Comparison of ENCODE assay signal across 24 cellular contexts in the genomic region with DNA sequence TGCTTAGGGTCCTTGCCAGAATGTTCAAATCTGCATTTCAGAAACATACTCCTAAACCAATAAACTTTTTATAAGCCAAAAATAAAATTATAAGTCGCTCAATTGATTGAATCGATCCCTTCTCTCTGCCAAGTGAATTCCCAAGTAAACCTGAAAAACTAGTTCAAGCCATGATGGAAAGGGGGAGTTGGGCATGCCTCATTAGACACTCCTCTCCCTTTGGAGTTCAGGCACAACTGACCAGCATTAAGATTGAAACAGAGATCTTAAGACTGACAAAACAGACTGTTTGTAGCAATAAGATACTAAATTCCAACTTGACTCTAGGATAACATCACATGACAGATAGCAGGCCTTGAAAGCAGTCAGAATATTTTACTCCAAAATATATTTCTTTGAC.
DNase-seq lines count a peak whose midpoint lies in the region; ATAC-seq, FAIRE-seq and TF ChIP-seq lines count a peak whose summit lies in the region.
"Had no signal": no experiment of that assay in that cellular context is flagged by ENCODE, and none has a peak within 500 bp of the region (broad histone marks: within the 10 kb centered on the region; RNA-seq: fewer than 3 reads in every experiment).

No MANE protein-coding gene starts in this region.

- no peak for TF ChIP-seq CTCF in spleen (IDR thresholded peaks at IDR 0.05 in 8 of 11, conservative IDR thresholded peaks at IDR 0.05 in 3 of 11)

- peaks cover 48% of the 10 kb centered on the region for H3K4me1 Mint-ChIP-seq in stimulated activated effector memory CD8-positive, alpha-beta T cell treated with anti-CD3 and anti-CD28 coated beads, Interleukin-12 subunit alpha, Interleukin-12 subunit beta, amount 100 ng/mL, for 72 hours
- peaks cover 46% of the 10 kb centered on the region for H3K4me1 Mint-ChIP-seq in activated T-cell treated with anti-CD3 and anti-CD28 coated beads, Interleukin-2, amount 50 U/mL, for 4 hours (ENCODE audit: low read depth)

- H3K4me1 ChIP-seq in spleen, result peaks cover 1 to 26% (median 10%) of the 10 kb centered on the region in 6 donors
- H3K4me1 ChIP-seq: A549, BE2C had no signal

- no peaks in the 10 kb centered on the region for H3K36me3 Mint-ChIP-seq in stimulated activated effector memory CD8-positive, alpha-beta T cell treated with anti-CD3 and anti-CD28 coated beads, Interleukin-12 subunit alpha, Interleukin-12 subunit beta, amount 100 ng/mL, for 72 hours
- H3K36me3 Mint-ChIP-seq in activated T-cell treated with anti-CD3 and anti-CD28 coated beads, Interleukin-2, amount 50 U/mL, for 4 hours (ENCODE audit: insufficient read depth), result peaks cover 4% of the 10 kb centered on the region
- H3K36me3 Mint-ChIP-seq: CD14-positive monocyte; CD4-positive, CD25-positive, alpha-beta regulatory T cell had no signal

- no peaks in the 10 kb centered on the region for H3K36me3 ChIP-seq in spleen
- H3K36me3 ChIP-seq: BE2C, BLaER1 had no signal

- H3K9me3 Mint-ChIP-seq in stimulated activated effector memory CD8-positive, alpha-beta T cell treated with anti-CD3 and anti-CD28 coated beads, Interleukin-12 subunit alpha, Interleukin-12 subunit beta, amount 100 ng/mL, for 72 hours, result no peaks in the 10 kb centered on the region
- H3K9me3 Mint-ChIP-seq in activated T-cell treated with anti-CD3 and anti-CD28 coated beads, Interleukin-2, amount 50 U/mL, for 4 hours, result no peaks in the 10 kb centered on the region
- H3K9me3 Mint-ChIP-seq: CD8-positive, alpha-beta memory T cell had no signal

- no peaks in the 10 kb centered on the region for H3K27me3 ChIP-seq in spleen (replicated peaks in 1 of 7)
- H3K27me3 ChIP-seq: BLaER1 had no signal

- no peak overlapping the region for H3K27ac ChIP-seq in spleen
- H3K27ac ChIP-seq: 22Rv1, A549, BLaER1 had no signal

- no peak for TF ChIP-seq POLR2A in GM12892 (IDR thresholded peaks at IDR 0.05; ENCODE audit: low read depth, low read length)
- no peak for TF ChIP-seq POLR2A in spleen (IDR thresholded peaks at IDR 0.05)

- intact Hi-C loops in spleen (cut with DNase I; ENCODE audit: low total_unique reads), result no loop called here

- H3K27me3 Mint-ChIP-seq in activated T-cell treated with anti-CD3 and anti-CD28 coated beads, Interleukin-2, amount 50 U/mL, for 4 hours (ENCODE audit: low read depth), result no peaks in the 10 kb centered on the region
- H3K27me3 Mint-ChIP-seq: CD4-positive, alpha-beta memory T cell; CD4-positive, CD25-positive, alpha-beta regulatory T cell; CD8-positive, alpha-beta memory T cell had no signal

- 94 to 99% (median 95%) methylated on average over 2 of the region's 2 CpGs for WGBS in spleen, 5 donors

- peak overlapping the region; percentile 17 for H3K27ac Mint-ChIP-seq in stimulated activated effector memory CD8-positive, alpha-beta T cell treated with anti-CD3 and anti-CD28 coated beads, Interleukin-12 subunit alpha, Interleukin-12 subunit beta, amount 100 ng/mL, for 72 hours
- H3K27ac Mint-ChIP-seq: CD14-positive monocyte had no signal

- H3K4me3 Mint-ChIP-seq in stimulated activated effector memory CD8-positive, alpha-beta T cell treated with anti-CD3 and anti-CD28 coated beads, Interleukin-12 subunit alpha, Interleukin-12 subunit beta, amount 100 ng/mL, for 72 hours, result no peak overlapping the region
- no peak overlapping the region for H3K4me3 Mint-ChIP-seq in activated T-cell treated with anti-CD3 and anti-CD28 coated beads, Interleukin-2, amount 50 U/mL, for 4 hours
- H3K4me3 Mint-ChIP-seq: CD14-positive monocyte; CD8-positive, alpha-beta memory T cell had no signal

- ATAC-seq in stimulated activated effector memory CD8-positive, alpha-beta T cell treated with anti-CD3 and anti-CD28 coated beads, Interleukin-12 subunit alpha, Interleukin-12 subunit beta, amount 100 ng/mL, for 72 hours, result no peak
- ATAC-seq in activated T-cell treated with anti-CD3 and anti-CD28 coated beads, Interleukin-2, amount 50 U/mL, for 4 hours, result no peak
- ATAC-seq: A549, GM12878 had no signal

- no peak for DNase-seq in GM12892 (ENCODE audit: insufficient read length)
- peak; percentile 69 for DNase-seq in left kidney (ENCODE audit: low read depth, low spot score)
- DNase-seq in stimulated activated effector memory CD8-positive, alpha-beta T cell treated with anti-CD3 and anti-CD28 coated beads, Interleukin-12 subunit alpha, Interleukin-12 subunit beta, amount 100 ng/mL, for 72 hours (ENCODE audit: low spot score in 2 of 2), result no peak
- DNase-seq in activated T-cell treated with anti-CD3 and anti-CD28 coated beads, Interleukin-2, amount 50 U/mL, for 4 hours, result no peak
- DNase-seq in spleen, result no peak
- DNase-seq: BE2C; C1 segment of cervical spinal cord; CD4-positive, alpha-beta memory T cell; CD4-positive, CD25-positive, alpha-beta regulatory T cell; CD8-positive, alpha-beta memory T cell; COR-L47; DMS 273 treated with DMSO at 0.1 percent for 48 hours; DMS153; DMS53; DMS79; DND-41; EL; GDM1 had no signal

- H3K4me3 ChIP-seq in spleen, result no peak overlapping the region
- H3K4me3 ChIP-seq: A549, BLaER1, GM12878 had no signal

- no peaks in the 10 kb centered on the region for H3K9me3 ChIP-seq in spleen
- H3K9me3 ChIP-seq: A549, BE2C had no signal

- FAIRE-seq in GM12892 (lab: Jason Lieb, UNC), result peak; percentile 51
- FAIRE-seq: A549, GM12878, GM19239 had no signal
